In genomic region chr10:99366666-99367065, GRCh38 we compare ENCODE assay signal across 30 cellular contexts. TPM values are rescaled to one million over a fixed set of nuclear protein-coding genes. Genes with fewer than 3 reads are reported as not detected.
"Had no signal": no experiment of that assay in that cellular context is flagged by ENCODE, and none has a peak within 500 bp of the region (broad histone marks: within the 10 kb centered on the region; RNA-seq: fewer than 3 reads in every experiment).

No MANE protein-coding gene starts in this region.

- DNase-seq: activated B cell treated with CpG ODN at 0.5 μM for 24 hours; activated CD4-positive, alpha-beta memory T cell treated with anti-CD3 and anti-CD28 coated beads for 36 hours; activated CD4-positive, alpha-beta T cell treated with anti-CD3 and anti-CD28 coated beads for 4 hours; activated CD4-positive, alpha-beta T cell treated with anti-CD3 and anti-CD28 coated beads, Interleukin-2, amount 10 ng/mL, durations not matched to agents 24 days and 14 days; activated CD4-positive, alpha-beta T cell treated with anti-CD3 and anti-CD28 coated beads, Interleukin-2, amount 50 U/mL, for 1 hour; activated CD4-positive, alpha-beta T cell treated with anti-CD3 and anti-CD28 coated beads, Interleukin-2, amount 50 U/mL, for 4 hours; activated CD4-positive, CD25-positive, alpha-beta regulatory T cell treated with anti-CD3 and anti-CD28 coated beads, Interleukin-2, amount 50 U/mL, for 72 hours; activated CD8-positive, alpha-beta memory T cell treated with anti-CD3 and anti-CD28 coated beads, Interleukin-2, amount 50 U/mL, for 4 hours; activated CD8-positive, alpha-beta T cell treated with anti-CD3 and anti-CD28 coated beads for 36 hours; activated effector memory CD4-positive, alpha-beta T cell treated with anti-CD3 and anti-CD28 coated beads, Interleukin-2, amount 50 U/mL, for 16 hours; activated gamma-delta T cell treated with Interleukin-2 at 50 U/mL for 16 hours; activated naive CD4-positive, alpha-beta T cell; activated naive CD4-positive, alpha-beta T cell treated with anti-CD3 and anti-CD28 coated beads for 36 hours; activated naive CD4-positive, alpha-beta T cell treated with anti-CD3 and anti-CD28 coated beads, Interleukin-2, amount 50 U/mL, for 16 hours; activated naive CD8-positive, alpha-beta T cell treated with anti-CD3 and anti-CD28 coated beads for 36 hours; activated T-cell treated with anti-CD3 and anti-CD28 coated beads for 4 hours; activated T-cell treated with anti-CD3 and anti-CD28 coated beads, Interleukin-2, amount 50 U/mL, for 1 hour; activated T-cell treated with anti-CD3 and anti-CD28 coated beads, Interleukin-2, amount 50 U/mL, for 4 hours; activated T-cell treated with anti-CD3 and anti-CD28 coated beads, Interleukin-2, amount 50 U/mL, for 72 hours; amygdala; aorta; body of pancreas; brain microvascular endothelial cell; central memory CD4-positive, alpha-beta T cell; T-helper 2 cell; T-helper 9 cell had no signal

- H3K9me3 ChIP-seq: body of pancreas, breast epithelium had no signal

- H3K27me3 ChIP-seq: body of pancreas, brain microvascular endothelial cell, breast epithelium had no signal

- H3K4me1 ChIP-seq: body of pancreas, breast epithelium had no signal

- H3K27ac ChIP-seq: body of pancreas, brain microvascular endothelial cell, breast epithelium, VCaP had no signal

- ATAC-seq: activated CD8-positive, alpha-beta T cell treated with anti-CD3 and anti-CD28 coated beads for 36 hours; activated naive CD4-positive, alpha-beta T cell treated with anti-CD3 and anti-CD28 coated beads, Interleukin-2, amount 50 U/mL, for 72 hours; activated T-cell treated with anti-CD3 and anti-CD28 coated beads, Interleukin-2, amount 50 U/mL, for 4 hours; activated T-cell treated with anti-CD3 and anti-CD28 coated beads, Interleukin-2, amount 50 U/mL, for 72 hours; activated T-helper 17 cell treated with anti-CD3 and anti-CD28 coated beads, Interleukin-2, amount 50 U/mL, for 72 hours; body of pancreas had no signal

- H3K36me3 ChIP-seq: brain microvascular endothelial cell, breast epithelium had no signal

- H3K4me3 ChIP-seq: body of pancreas, breast epithelium had no signal

RNA-seq across cellular contexts. Expression of gene CNNM1, which starts 37.5 kb away (rescaled TPM):
- total RNA-seq: activated B cell treated with CpG ODN at 0.5 μM for 24 hours had no signal
